In genomic region chr4:104169437-104169836, GRCh38 we compare ENCODE assay signal across 22 cellular contexts.
DNase-seq lines count a peak whose midpoint lies in the region; ATAC-seq, FAIRE-seq and TF ChIP-seq lines count a peak whose summit lies in the region.
"Had no signal": no experiment of that assay in that cellular context is flagged by ENCODE, and none has a peak within 500 bp of the region (broad histone marks: within the 10 kb centered on the region; RNA-seq: fewer than 3 reads in every experiment).

No MANE protein-coding gene starts in this region.

- FAIRE-seq in A204.1 (lab: Jason Lieb, UNC) (peak; percentile 30), G401.6 (lab: Jason Lieb, UNC) (peak; percentile 42), K562 (lab: Jason Lieb, UNC) (no peak), islet of Langerhans (lab: Jason Lieb, UNC) (peak; percentile 72)
- FAIRE-seq: D721Med, GM12891 had no signal

- H2AFZ ChIP-seq in K562 (ENCODE audit: low read depth, low read length), result no peak overlapping the region

- H3K4me1 Mint-ChIP-seq in stimulated activated naive B cell treated with anti-CD40 and anti-IgM and Interleukin-4, amounts not matched to agents 10 μg/mL and 1 μg/mL and 100 μg/mL, for 72 hours, result no peaks in the 10 kb centered on the region
- H3K4me1 Mint-ChIP-seq: B cell; CD14-positive monocyte; CD8-positive, alpha-beta memory T cell had no signal

- H3K9me3 ChIP-seq in K562 (replicated peaks; ENCODE audit: control insufficient read depth, insufficient read depth, low read depth, low read length), result no peaks in the 10 kb centered on the region; the same call in 1 of the 2 replicates
- H3K9me3 ChIP-seq: BLaER1 had no signal

- H3K36me3 Mint-ChIP-seq in stimulated activated naive B cell treated with anti-CD40 and anti-IgM and Interleukin-4, amounts not matched to agents 10 μg/mL and 1 μg/mL and 100 μg/mL, for 72 hours, result no peaks in the 10 kb centered on the region
- H3K36me3 Mint-ChIP-seq: CD14-positive monocyte; CD8-positive, alpha-beta memory T cell had no signal

- BruUV-seq in K562 (replicated peaks; lab: Mats Ljungman, UMichigan), result no TSS peak

- H3K27me3 Mint-ChIP-seq in stimulated activated naive B cell treated with anti-CD40 and anti-IgM and Interleukin-4, amounts not matched to agents 10 μg/mL and 1 μg/mL and 100 μg/mL, for 72 hours, result no peaks in the 10 kb centered on the region
- H3K27me3 Mint-ChIP-seq: B cell; CD4-positive, alpha-beta T cell had no signal

- POLR2A ChIA-PET in K562 (lab: Yijun Ruan, JAX), result no interaction called here

- no peaks in the 10 kb centered on the region for H3K4me1 ChIP-seq in K562 (replicated peaks in 1 of 2; ENCODE audit: control insufficient read depth in 2 of 2, insufficient read depth in 2 of 2, low read length in 2 of 2)
- H3K4me1 ChIP-seq: BLaER1 had no signal

- H4K20me1 ChIP-seq in K562 (replicated peaks; ENCODE audit: control insufficient read depth, insufficient read depth, low read length), result no peaks in the 10 kb centered on the region
- H4K20me1 ChIP-seq: BLaER1 had no signal

- no peaks in the 10 kb centered on the region for H3K79me2 ChIP-seq in K562 (ENCODE audit: control insufficient read depth, insufficient read depth, low read length)

- ATAC-seq in K562 (no peak), HG02798 (IDR thresholded peaks at IDR 0.05; ENCODE audit: poor library complexity, unreplicated experiment) (no peak)
- no peak for ATAC-seq in stimulated activated naive B cell treated with anti-CD40 and anti-IgM and Interleukin-4, amounts not matched to agents 10 μg/mL and 1 μg/mL and 100 μg/mL, for 72 hours (replicated peaks)

- CTCF ChIA-PET in K562 (lab: Yijun Ruan, JAX; ENCODE audit: low intra/inter-chr PET ratio), result interaction anchor here (0.6 kb wide), 1 partner anchor 364 kb away, joined by 3 read pairs; no protein-coding TSS in a partner anchor

- no peaks in the 10 kb centered on the region for H3K27me3 ChIP-seq in K562 (ENCODE audit: control insufficient read depth in 2 of 2, insufficient read depth in 2 of 2, low read length in 2 of 2)
- H3K27me3 ChIP-seq: BLaER1 had no signal

- 0% methylated on average over 1 of the region's 1 CpG for WGBS in K562 (ENCODE audit: insufficient coverage, low coverage, missing lambda C conversion rate)

- no peaks in the 10 kb centered on the region for H3K36me3 ChIP-seq in K562 (ENCODE audit: control insufficient read depth, insufficient read depth, low read length)
- H3K36me3 ChIP-seq: BLaER1 had no signal

- DNase-seq in K562 (ENCODE audit: extremely low read depth in 1 of 4, low spot score in 3 of 4), result no peak
- no peak for DNase-seq in stimulated activated naive B cell treated with anti-CD40 and anti-IgM and Interleukin-4, amounts not matched to agents 10 μg/mL and 1 μg/mL and 100 μg/mL, for 72 hours
- DNase-seq in C1 segment of cervical spinal cord (lab: John Stamatoyannopoulos, UW), result no peak
- DNase-seq: 8988T; CD4-positive, alpha-beta T cell; CD8-positive, alpha-beta memory T cell; DMS 273 treated with DMSO at 0.1 percent for 48 hours; DMS79; EL; GF-D8; GOT3; H7; HCEC 1CT had no signal

- peaks cover 0 to 2% of the 10 kb centered on the region in 2 donors for H3K9me3 Mint-ChIP-seq in stimulated activated naive B cell treated with anti-CD40 and anti-IgM and Interleukin-4, amounts not matched to agents 10 μg/mL and 1 μg/mL and 100 μg/mL, for 72 hours

- no peak for TF ChIP-seq POLR2A in K562 (conservative IDR thresholded peaks at IDR 0.05)

- H3K4me2 ChIP-seq in K562 (ENCODE audit: insufficient read depth, low read length), result no peak overlapping the region
- H3K4me2 ChIP-seq: BLaER1 had no signal

- no peak for TF ChIP-seq EP300 in K562 (IDR thresholded peaks at IDR 0.05; ENCODE audit: low read length)

- no peak overlapping the region for H3K9ac ChIP-seq in K562 (ENCODE audit: insufficient read depth in 1 of 2, low read depth in 2 of 2, low read length in 2 of 2)
- H3K9ac ChIP-seq: BLaER1 had no signal

- no peak overlapping the region for H3K4me3 Mint-ChIP-seq in stimulated activated naive B cell treated with anti-CD40 and anti-IgM and Interleukin-4, amounts not matched to agents 10 μg/mL and 1 μg/mL and 100 μg/mL, for 72 hours
- H3K4me3 Mint-ChIP-seq: B cell; CD14-positive monocyte; CD4-positive, alpha-beta T cell; CD8-positive, alpha-beta memory T cell had no signal

- no peak overlapping the region for H3K4me3 ChIP-seq in K562
- H3K4me3 ChIP-seq: BLaER1 had no signal

- TF ChIP-seq RAD21 in K562 (CRISPR knock-in tag; conservative IDR thresholded peaks at IDR 0.05 in 1 of 2, IDR thresholded peaks at IDR 0.05 in 1 of 2), result no peak

- no peak overlapping the region for H3K27ac ChIP-seq in K562 (ENCODE audit: extremely low read depth, low read depth, low read length)
- H3K27ac ChIP-seq: BLaER1 had no signal

- H3K9me1 ChIP-seq in K562 (ENCODE audit: control insufficient read depth, insufficient read depth, low read length), result no peaks in the 10 kb centered on the region

- in situ Hi-C loops in K562 (cut with MboI), result no loop called here

- no peak for TF ChIP-seq CTCF in K562 (IDR thresholded peaks at IDR 0.05 in 2 of 3, conservative IDR thresholded peaks at IDR 0.05 in 1 of 3; ENCODE audit: insufficient read depth in 2 of 3, low read depth in 1 of 3, low read length in 3 of 3)

- intact Hi-C loops in K562 (cut with micrococcal nuclease), result no loop called here

- no peak overlapping the region for H3K27ac Mint-ChIP-seq in stimulated activated naive B cell treated with anti-CD40 and anti-IgM and Interleukin-4, amounts not matched to agents 10 μg/mL and 1 μg/mL and 100 μg/mL, for 72 hours
- H3K27ac Mint-ChIP-seq: B cell; CD14-positive monocyte; CD4-positive, alpha-beta T cell; CD8-positive, alpha-beta memory T cell had no signal

TF ChIP-seq in K562, 482 proteins besides CTCF, POLR2A, EP300 and RAD21:
- no peak for TF ChIP-seq ZNF354B (CRISPR knock-in tag; IDR thresholded peaks at IDR 0.05)
- TF ChIP-seq ZNF316 (IDR thresholded peaks at IDR 0.05), result peak; percentile 12; the same call in 1 of the 2 replicates
